In genomic region chr22:23751441-23751996, GRCh38 we compare ENCODE assay signal across 8 cellular contexts. TPM values are rescaled to one million over a fixed set of nuclear protein-coding genes. Genes with fewer than 3 reads are reported as not detected.
DNase-seq lines count a peak whose midpoint lies in the region; ATAC-seq and TF ChIP-seq lines count a peak whose summit lies in the region.

No MANE protein-coding gene starts in this region.

- H3K27me3 Mint-ChIP-seq in activated CD8-positive, alpha-beta T cell treated with anti-CD3 and anti-CD28 coated beads for 36 hours = no peaks in the 10 kb centered on the region

- no peaks in the 10 kb centered on the region for H3K36me3 Mint-ChIP-seq in activated CD8-positive, alpha-beta T cell treated with anti-CD3 and anti-CD28 coated beads for 36 hours (ENCODE audit: low read depth)

- TF ChIP-seq CTCF in GM12864 (IDR thresholded peaks at IDR 0.05; ENCODE audit: low read depth, low read length, missing control alignments) (no peak), heart left ventricle (IDR thresholded peaks at IDR 0.05) (no peak)
- TF ChIP-seq CTCF in activated CD8-positive, alpha-beta T cell treated with anti-CD3 and anti-CD28 coated beads for 36 hours (IDR thresholded peaks at IDR 0.05) = no peak

- DNase-seq in GM12864 (ENCODE audit: low read depth) (no peak), heart left ventricle (peak in 1 of 5 donors; percentile 44), KBM-7 (no peak), middle frontal gyrus (ENCODE audit: extremely low spot score, low spot score) (no peak)
- peak; percentile 47 for DNase-seq in activated CD8-positive, alpha-beta T cell treated with anti-CD3 and anti-CD28 coated beads for 36 hours
- DNase-seq in stimulated activated CD4-positive, alpha-beta T cell treated with anti-CD3 and anti-CD28 coated beads, Interleukin-1b, Interleukin-23, amount 100 ng/mL, for 48 hours = no peak

- H3K9ac ChIP-seq in rectal smooth muscle tissue (ENCODE audit: low read length) = peak overlapping the region; percentile 10

- ATAC-seq in HG02798 (IDR thresholded peaks at IDR 0.05; ENCODE audit: poor library complexity, unreplicated experiment) (peak; percentile 22), heart left ventricle (peak; percentile 8 to 50 (median 44))
- peak; percentile 20 for ATAC-seq in activated CD8-positive, alpha-beta T cell treated with anti-CD3 and anti-CD28 coated beads for 36 hours

- H3K4me1 ChIP-seq in heart left ventricle (peaks cover 0 to 22% (median 8%) of the 10 kb centered on the region in 12 donors), rectal smooth muscle tissue (ENCODE audit: control insufficient read depth, insufficient read depth, low read length) (no peaks in the 10 kb centered on the region)

- H3K27ac ChIP-seq in heart left ventricle (peak overlapping the region; percentile 63 to 92 (median 86)), rectal smooth muscle tissue (ENCODE audit: low read depth, low read length) (peak overlapping the region; percentile 78)

- in situ Hi-C loops in KBM-7 (cut with MboI; ENCODE audit: low pct_unique_long_range_greater_than_20kb, low sequenced_read_pairs) = no loop called here

- no peak for TF ChIP-seq POLR2A in heart left ventricle (IDR thresholded peaks at IDR 0.05)

- 19 to 41% (median 36%) methylated on average over 16 to 22 of the region's 22 CpGs for WGBS in heart left ventricle, 4 donors

- no peaks in the 10 kb centered on the region for H3K9me3 Mint-ChIP-seq in activated CD8-positive, alpha-beta T cell treated with anti-CD3 and anti-CD28 coated beads for 36 hours

- peak overlapping the region; percentile 62 for H3K4me3 ChIP-seq in GM12864 (ENCODE audit: low read depth, low read length)
- H3K4me3 ChIP-seq in heart left ventricle = peak overlapping the region; percentile 46 to 81 (median 71)
- H3K4me3 ChIP-seq in rectal smooth muscle tissue (ENCODE audit: low read length) = peak overlapping the region; percentile 64

- CTCF ChIA-PET in activated CD8-positive, alpha-beta T cell treated with anti-CD3 and anti-CD28 coated beads for 36 hours (lab: Charles Lee) = interaction anchor here (1.2 to 1.4 kb wide), 2 partner anchors 14 to 17 kb away, joined by 3 read pairs; no protein-coding TSS in a partner anchor

- H3K27me3 ChIP-seq in heart left ventricle = no peaks in the 10 kb centered on the region
- no peaks in the 10 kb centered on the region for H3K27me3 ChIP-seq in rectal smooth muscle tissue (ENCODE audit: control insufficient read depth, insufficient read depth, low read length)

- H3K4me3 Mint-ChIP-seq in activated CD8-positive, alpha-beta T cell treated with anti-CD3 and anti-CD28 coated beads for 36 hours = peak overlapping the region; percentile 80

- peaks cover 15% of the 10 kb centered on the region for H3K4me1 Mint-ChIP-seq in activated CD8-positive, alpha-beta T cell treated with anti-CD3 and anti-CD28 coated beads for 36 hours (ENCODE audit: low read depth)

- H3K36me3 ChIP-seq in heart left ventricle (no peaks in the 10 kb centered on the region), rectal smooth muscle tissue (ENCODE audit: control insufficient read depth, insufficient read depth, low read length) (no peaks in the 10 kb centered on the region)

- H3K9me3 ChIP-seq in heart left ventricle = no peaks in the 10 kb centered on the region

- intact Hi-C loops in activated CD8-positive, alpha-beta T cell treated with anti-CD3 and anti-CD28 coated beads for 36 hours (cut with micrococcal nuclease) = no loop called here
- intact Hi-C loops in heart left ventricle (cut with DNase I) = loop anchor here in 1 of 10 donors (5.0 kb wide), 1 partner anchor 34 kb away; no protein-coding TSS in a partner anchor

- POLR2A ChIA-PET in activated CD8-positive, alpha-beta T cell treated with anti-CD3 and anti-CD28 coated beads for 36 hours (lab: Charles Lee) = interaction anchor here (0.8 to 2.7 kb wide), 4 partner anchors 8 to 143 kb away, joined by 3 to 19 read pairs (median 4); partner anchors contain the start of gene C22orf15

- peak overlapping the region; percentile 79 for H3K27ac Mint-ChIP-seq in activated CD8-positive, alpha-beta T cell treated with anti-CD3 and anti-CD28 coated beads for 36 hours

RNA-seq across cellular contexts. Expression of gene ZNF70, which starts 0.6 kb away (rescaled TPM):
- 1 to 10 TPM; 1.7 TPM for total RNA-seq in activated CD8-positive, alpha-beta T cell treated with anti-CD3 and anti-CD28 coated beads for 36 hours
- 1 to 10 TPM; 2.7 to 4.6 (median 3.3) TPM for total RNA-seq in heart left ventricle
- 1 to 10 TPM; 1.6 to 2.1 TPM for polyA plus RNA-seq in heart left ventricle

RNA-seq across cellular contexts. Expression of gene VPREB3, which starts 2.7 kb away (rescaled TPM):
- total RNA-seq in activated CD8-positive, alpha-beta T cell treated with anti-CD3 and anti-CD28 coated beads for 36 hours = not detected
- 1 to 10 TPM in 2 of 9 donors, under 1 TPM in 4, not detected in 3; 0.63 to 3.2 (median 0.84) TPM for total RNA-seq in heart left ventricle
- under 1 TPM; 0.75 to 0.80 TPM for polyA plus RNA-seq in heart left ventricle

RNA-seq across cellular contexts. Expression of gene C22orf15, which starts 11.3 kb away (rescaled TPM):
- 1 to 10 TPM; 1.1 to 2.1 TPM for total RNA-seq in activated CD8-positive, alpha-beta T cell treated with anti-CD3 and anti-CD28 coated beads for 36 hours
- not detected for total RNA-seq in heart left ventricle
- not detected for polyA plus RNA-seq in heart left ventricle

RNA-seq across cellular contexts. Expression of gene CHCHD10, which starts 16.3 kb away (rescaled TPM):
- 100 to 1,000 TPM; 197 to 212 TPM for total RNA-seq in activated CD8-positive, alpha-beta T cell treated with anti-CD3 and anti-CD28 coated beads for 36 hours
- 1,000 to 10,000 TPM in 3 of 9 donors, 100 to 1,000 TPM in 6; 374 to 1,458 (median 944) TPM for total RNA-seq in heart left ventricle
- polyA plus RNA-seq in heart left ventricle = 1,000 to 10,000 TPM in 1 of 2 donors, 100 to 1,000 TPM in 1; 393 to 2,069 TPM

RNA-seq across cellular contexts. Expression of gene MMP11, which starts 21.1 kb away (rescaled TPM):
- total RNA-seq in activated CD8-positive, alpha-beta T cell treated with anti-CD3 and anti-CD28 coated beads for 36 hours = 1 to 10 TPM in 1 of 2 experiments, under 1 TPM in 1; 0.85 to 1.4 TPM
- total RNA-seq in heart left ventricle = 10 to 100 TPM in 5 of 9 donors, 1 to 10 TPM in 4; 5.2 to 17.0 (median 10.4) TPM
- polyA plus RNA-seq in heart left ventricle = 10 to 100 TPM in 1 of 2 donors, 1 to 10 TPM in 1; 6.2 to 10.5 TPM
